In the genomic region with DNA sequence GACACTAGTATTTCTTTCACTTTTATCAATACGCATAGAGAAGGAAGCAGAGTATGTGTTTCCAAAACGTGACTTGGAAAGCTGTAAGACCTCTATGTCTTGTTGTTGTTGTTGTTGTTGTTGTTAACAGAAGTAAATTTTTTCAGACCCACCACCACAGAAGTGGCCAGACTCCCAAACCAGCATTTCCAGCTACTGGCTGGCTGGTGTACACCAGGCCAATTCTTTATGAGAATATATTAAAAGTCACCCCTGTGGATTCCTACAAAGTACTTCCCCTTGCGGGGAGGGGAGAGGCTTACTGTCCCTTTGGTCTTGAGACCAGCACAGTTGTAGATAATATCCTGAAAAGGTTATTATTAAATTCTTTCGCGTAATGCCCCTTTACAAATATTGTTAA, we compare ENCODE assay signal across 8 cellular contexts. TPM values are rescaled to one million over a fixed set of nuclear protein-coding genes. Genes with fewer than 3 reads are reported as not detected.
A peak's percentile ranks its signal among the peaks of the same experiment; 100 is the strongest.
DNase-seq lines count a peak whose midpoint lies in the region; ATAC-seq and TF ChIP-seq lines count a peak whose summit lies in the region.

No MANE protein-coding gene starts in this region.

- H3K79me2 ChIP-seq in neural progenitor cell (ENCODE audit: low read depth): peaks cover 21% of the 10 kb centered on the region

- H3K9ac ChIP-seq in neural progenitor cell: no peak overlapping the region

- H4K20me1 ChIP-seq in neural progenitor cell (ENCODE audit: low read depth): peaks cover 12% of the 10 kb centered on the region

- H3K4me1 Mint-ChIP-seq in CD8-positive, alpha-beta memory T cell: peaks cover 22 to 34% (median 33%) of the 10 kb centered on the region in 3 donors
- H3K4me1 Mint-ChIP-seq in neural progenitor cell: peaks cover 30% of the 10 kb centered on the region

- peak overlapping the region; percentile 81 to 98 (median 95) for H3K4me3 Mint-ChIP-seq in CD8-positive, alpha-beta memory T cell
- peak overlapping the region; percentile 93 for H3K4me3 Mint-ChIP-seq in neural progenitor cell

- DNase-seq in CD8-positive, alpha-beta memory T cell: peak in 2 of 5 donors; percentile 5 to 22
- DNase-seq in MV-4-11 (lab: John Stamatoyannopoulos, UW): peak; percentile 39
- peak; percentile 31 for DNase-seq in cerebellar cortex (ENCODE audit: low spot score)
- DNase-seq in neural progenitor cell (ENCODE audit: low spot score): peak; percentile 13
- no peak for DNase-seq in stimulated activated CD4-positive, alpha-beta T cell treated with anti-CD3 and anti-CD28 coated beads, Interleukin-2, amount 100 ng/mL, for 48 hours
- DNase-seq in HT-29 (ENCODE audit: low spot score): no peak

- ATAC-seq in GM21528 (IDR thresholded peaks at IDR 0.05; ENCODE audit: low FRiP score, unreplicated experiment) (no peak), GM19328 (IDR thresholded peaks at IDR 0.05; ENCODE audit: unreplicated experiment) (no peak)

- H2AFZ ChIP-seq in neural progenitor cell (replicated peaks): no peak overlapping the region

- H3K27me3 Mint-ChIP-seq in CD8-positive, alpha-beta memory T cell: peaks cover 0 to 7% of the 10 kb centered on the region in 2 donors
- H3K27me3 Mint-ChIP-seq in neural progenitor cell (ENCODE audit: insufficient read depth, low read depth): peaks cover 6% of the 10 kb centered on the region

- H3K4me2 ChIP-seq in neural progenitor cell: peak overlapping the region; percentile 97

- peak overlapping the region; percentile 78 for H3K27ac ChIP-seq in CD8-positive, alpha-beta memory T cell (ENCODE audit: low read depth, low read length)
- no peak overlapping the region for H3K27ac ChIP-seq in neural progenitor cell

- TF ChIP-seq CTCF in neural progenitor cell (IDR thresholded peaks at IDR 0.05): no peak

- peak overlapping the region; percentile 91 for H3K4me3 ChIP-seq in CD8-positive, alpha-beta memory T cell (ENCODE audit: low read length)
- H3K4me3 ChIP-seq in neural progenitor cell: peak overlapping the region; percentile 71

- H3K4me1 ChIP-seq in CD8-positive, alpha-beta memory T cell (ENCODE audit: insufficient read depth, low read length): peaks cover 26% of the 10 kb centered on the region
- peaks cover 21% of the 10 kb centered on the region for H3K4me1 ChIP-seq in neural progenitor cell

- H3K36me3 Mint-ChIP-seq in CD8-positive, alpha-beta memory T cell: peaks cover 0 to 12% (median 0%) of the 10 kb centered on the region in 3 donors
- H3K36me3 Mint-ChIP-seq in neural progenitor cell: peaks cover under 1% of the 10 kb centered on the region

- H3F3A ChIP-seq in neural progenitor cell (ENCODE audit: low read depth): peaks cover 29% of the 10 kb centered on the region

- H3K27me3 ChIP-seq in CD8-positive, alpha-beta memory T cell (ENCODE audit: insufficient read depth, low read length, poor library complexity, severe bottlenecking): no peaks in the 10 kb centered on the region
- peaks cover 14% of the 10 kb centered on the region for H3K27me3 ChIP-seq in neural progenitor cell

- H3K27ac Mint-ChIP-seq in CD8-positive, alpha-beta memory T cell: peak overlapping the region; percentile 68 to 98 (median 94)
- no peak overlapping the region for H3K27ac Mint-ChIP-seq in neural progenitor cell

- H3K9me3 Mint-ChIP-seq in CD8-positive, alpha-beta memory T cell: no peaks in the 10 kb centered on the region
- H3K9me3 Mint-ChIP-seq in neural progenitor cell: peaks cover under 1% of the 10 kb centered on the region

- no peaks in the 10 kb centered on the region for H3K36me3 ChIP-seq in CD8-positive, alpha-beta memory T cell (ENCODE audit: insufficient read depth, low read length)
- H3K36me3 ChIP-seq in neural progenitor cell: no peaks in the 10 kb centered on the region

- CTCF ChIA-PET in CD8-positive, alpha-beta memory T cell (lab: Charles Lee): interaction anchor here (0.8 to 7.1 kb wide), 3 partner anchors 90 to 1035 kb away, joined by 3 to 30 read pairs (median 3); no protein-coding TSS in a partner anchor

- no peaks in the 10 kb centered on the region for H3K9me3 ChIP-seq in CD8-positive, alpha-beta memory T cell (ENCODE audit: low read length)
- no peaks in the 10 kb centered on the region for H3K9me3 ChIP-seq in neural progenitor cell (ENCODE audit: low read depth)

- POLR2A ChIA-PET in CD8-positive, alpha-beta memory T cell (lab: Charles Lee): no interaction called here

RNA-seq across cellular contexts. Expression of a gene that starts 1.6 kb away (rescaled TPM):
- 100 to 1,000 TPM; 142 to 147 TPM for total RNA-seq in CD8-positive, alpha-beta memory T cell
- polyA plus RNA-seq in CD8-positive, alpha-beta memory T cell: 185 TPM
- total RNA-seq in neural progenitor cell (ENCODE audit: low replicate concordance): 27.3 and 29.9 TPM in 2 replicates
- 27.6 and 31.0 TPM in 2 replicates for total RNA-seq in HT-29 (2014; rRNA removed; shearing (Covaris generic))

Comparison
In these comparisons a context has a peak if more than half of its experiments do, and no peak if none do; other contexts are left out.
1. DNase-seq: peak in MV-4-11 (single experiment), cerebellar cortex (single experiment) and neural progenitor cell (single experiment); none in stimulated activated CD4-positive, alpha-beta T cell treated with anti-CD3 and anti-CD28 coated beads, Interleukin-2, amount 100 ng/mL, for 48 hours (0 of 2) and HT-29 (single experiment).